ENCODE assay signal across 17 cellular contexts in genomic region chr5:173726848-173727557, GRCh38.
DNase-seq lines count a peak whose midpoint lies in the region; ATAC-seq, FAIRE-seq and TF ChIP-seq lines count a peak whose summit lies in the region.
"Had no signal": no experiment of that assay in that cellular context is flagged by ENCODE, and none has a peak within 500 bp of the region (broad histone marks: within the 10 kb centered on the region; RNA-seq: fewer than 3 reads in every experiment).

No MANE protein-coding gene starts in this region.

- no peak for TF ChIP-seq POLR2A in GM12878 (IDR thresholded peaks at IDR 0.05; ENCODE audit: low read depth, low read length)

- no peaks in the 10 kb centered on the region for H3K36me3 Mint-ChIP-seq in activated CD8-positive, alpha-beta T cell treated with anti-CD3 and anti-CD28 coated beads, Interleukin-2, amount 10 ng/mL, durations not matched to agents 7 days and 5 days (ENCODE audit: low read depth)

- H3K36me3 ChIP-seq in GM12878 (ENCODE audit: control insufficient read depth in 2 of 2, insufficient read depth in 2 of 2, low read length in 1 of 2) = no peaks in the 10 kb centered on the region

- no peaks in the 10 kb centered on the region for H3K4me1 Mint-ChIP-seq in stimulated activated naive CD8-positive, alpha-beta T cell treated with anti-CD3 and anti-CD28 coated beads, Interleukin-15, amount 100 ng/mL, for 72 hours
- no peaks in the 10 kb centered on the region for H3K4me1 Mint-ChIP-seq in activated CD8-positive, alpha-beta T cell treated with anti-CD3 and anti-CD28 coated beads, Interleukin-2, amount 10 ng/mL, durations not matched to agents 7 days and 5 days (ENCODE audit: low read depth)

- POLR2A ChIA-PET in GM12878 (lab: Charles Lee) = no interaction called here
- POLR2A ChIA-PET in activated CD8-positive, alpha-beta T cell treated with anti-CD3 and anti-CD28 coated beads, Interleukin-2, amount 10 ng/mL, durations not matched to agents 7 days and 5 days (lab: Charles Lee) = no interaction called here

- RAD21 ChIA-PET in GM12878 (lab: Charles Lee; ENCODE audit: unreplicated experiment) = interaction anchor here (0.7 to 1.2 kb wide), 2 partner anchors 97 to 597 kb away, joined by 4 read pairs; no protein-coding TSS in a partner anchor

- BruUV-seq in GM12878 (replicated peaks; lab: Mats Ljungman, UMichigan) = no TSS peak

- WGBS in GM12878 (ENCODE audit: insufficient coverage, insufficient replicate concordance, low lambda C conversion rate, missing lambda C conversion rate) = 44% methylated on average over 7 of the region's 7 CpGs

- H3K27ac ChIP-seq in GM12878 (ENCODE audit: control insufficient read depth, insufficient read depth) = no peak overlapping the region
- H3K27ac ChIP-seq: GM23248 had no signal

- FAIRE-seq in GM12878 (lab: Jason Lieb, UNC) = no peak
- FAIRE-seq: GM12892, HTR-8/SVneo had no signal

- H4K20me1 ChIP-seq in GM12878 (ENCODE audit: control insufficient read depth, insufficient read depth) = no peaks in the 10 kb centered on the region

- SMC1A ChIA-PET in GM12878 (lab: Charles Lee; ENCODE audit: uncharacterized antibody, unreplicated experiment) = interaction anchor here (0.8 to 1.6 kb wide), 7 partner anchors 9 to 182 kb away, joined by 3 to 4 read pairs (median 3); no protein-coding TSS in a partner anchor

- H3K4me3 ChIP-seq in GM12878 = no peak overlapping the region
- H3K4me3 ChIP-seq: GM23248 had no signal

- H3K27ac Mint-ChIP-seq in stimulated activated naive CD8-positive, alpha-beta T cell treated with anti-CD3 and anti-CD28 coated beads, Interleukin-15, amount 100 ng/mL, for 72 hours = peak overlapping the region in 1 of 2 donors; percentile 79
- no peak overlapping the region for H3K27ac Mint-ChIP-seq in activated CD8-positive, alpha-beta T cell treated with anti-CD3 and anti-CD28 coated beads, Interleukin-2, amount 10 ng/mL, durations not matched to agents 7 days and 5 days

- H3K4me2 ChIP-seq in GM12878 (ENCODE audit: control insufficient read depth, insufficient read depth) = no peak overlapping the region

- no peak overlapping the region for H3K9ac ChIP-seq in GM12878 (ENCODE audit: control insufficient read depth, insufficient read depth, low read length)
- H3K9ac ChIP-seq: GM23248 had no signal

- peaks cover 8% of the 10 kb centered on the region for H3K27me3 Mint-ChIP-seq in stimulated activated naive CD8-positive, alpha-beta T cell treated with anti-CD3 and anti-CD28 coated beads, Interleukin-15, amount 100 ng/mL, for 72 hours
- peaks cover 9% of the 10 kb centered on the region for H3K27me3 Mint-ChIP-seq in activated CD8-positive, alpha-beta T cell treated with anti-CD3 and anti-CD28 coated beads, Interleukin-2, amount 10 ng/mL, durations not matched to agents 7 days and 5 days (ENCODE audit: low read depth)

- CTCF ChIA-PET in GM12878 (lab: Yijun Ruan, JAX) = interaction anchor here (1.3 to 1.7 kb wide), 4 partner anchors 8 to 199 kb away, joined by 3 to 5 read pairs (median 3); no protein-coding TSS in a partner anchor
- CTCF ChIA-PET in activated CD8-positive, alpha-beta T cell treated with anti-CD3 and anti-CD28 coated beads, Interleukin-2, amount 10 ng/mL, durations not matched to agents 7 days and 5 days (lab: Charles Lee) = no interaction called here

- no peaks in the 10 kb centered on the region for H3K27me3 ChIP-seq in GM12878 (replicated peaks in 1 of 2; ENCODE audit: control insufficient read depth in 2 of 2, insufficient read depth in 2 of 2, low read length in 1 of 2)

- no peak for TF ChIP-seq RAD21 in GM12878 (IDR thresholded peaks at IDR 0.05; ENCODE audit: insufficient read depth, low read depth, low read length)

- TF ChIP-seq CTCF in GM12878 (IDR thresholded peaks at IDR 0.05 in 2 of 3, conservative IDR thresholded peaks at IDR 0.05 in 1 of 3; ENCODE audit: control insufficient read depth in 2 of 3, extremely low read depth in 1 of 3, insufficient read depth in 1 of 3, low read depth in 3 of 3, low read length in 3 of 3) = no peak

- intact Hi-C loops in GM12878 (cut with micrococcal nuclease; ENCODE audit: unreplicated experiment) = no loop called here

- no peak for TF ChIP-seq EP300 in GM12878 (IDR thresholded peaks at IDR 0.05; ENCODE audit: borderline replicate concordance in 1 of 2, control insufficient read depth in 1 of 2, low read depth in 2 of 2, low read length in 2 of 2)

- no peak overlapping the region for H2AFZ ChIP-seq in GM12878 (ENCODE audit: control insufficient read depth, low read depth, low read length)
- H2AFZ ChIP-seq: GM23248 had no signal

- no peaks in the 10 kb centered on the region for H3K79me2 ChIP-seq in GM12878 (ENCODE audit: control insufficient read depth, insufficient read depth, low read length)

- no peaks in the 10 kb centered on the region for H3K9me3 Mint-ChIP-seq in stimulated activated naive CD8-positive, alpha-beta T cell treated with anti-CD3 and anti-CD28 coated beads, Interleukin-15, amount 100 ng/mL, for 72 hours
- no peaks in the 10 kb centered on the region for H3K9me3 Mint-ChIP-seq in activated CD8-positive, alpha-beta T cell treated with anti-CD3 and anti-CD28 coated beads, Interleukin-2, amount 10 ng/mL, durations not matched to agents 7 days and 5 days (ENCODE audit: insufficient read depth)

- no peak overlapping the region for H3K4me3 Mint-ChIP-seq in stimulated activated naive CD8-positive, alpha-beta T cell treated with anti-CD3 and anti-CD28 coated beads, Interleukin-15, amount 100 ng/mL, for 72 hours
- H3K4me3 Mint-ChIP-seq in activated CD8-positive, alpha-beta T cell treated with anti-CD3 and anti-CD28 coated beads, Interleukin-2, amount 10 ng/mL, durations not matched to agents 7 days and 5 days = no peak overlapping the region

- in situ Hi-C loops in GM12878 (cut with MboI) = no loop called here

- no peaks in the 10 kb centered on the region for H3K9me3 ChIP-seq in GM12878 (replicated peaks; ENCODE audit: control insufficient read depth, insufficient read depth, low read length)

- DNase-seq in stimulated activated naive CD8-positive, alpha-beta T cell treated with anti-CD3 and anti-CD28 coated beads, Interleukin-15, Interleukin-2, amounts not matched to agents 100 U/mL and 50 U/mL, for 24 hours = no peak
- no peak for DNase-seq in stimulated activated naive CD8-positive, alpha-beta T cell treated with anti-CD3 and anti-CD28 coated beads, Interleukin-15, amount 100 ng/mL, for 72 hours
- DNase-seq in GM12878 (ENCODE audit: low read depth, low spot score) (no peak), foreskin melanocyte (peak; percentile 29), activated gamma-delta T cell (lab: John Stamatoyannopoulos, UW) (no peak), NCI-H1417 (lab: John Stamatoyannopoulos, UW) (no peak), DMS153 treated with DMSO at 0.1 percent for 48 hours (lab: John Stamatoyannopoulos, UW; ENCODE audit: unreplicated experiment) (no peak)
- no peak for DNase-seq in activated CD8-positive, alpha-beta T cell treated with anti-CD3 and anti-CD28 coated beads, Interleukin-2, amount 10 ng/mL, durations not matched to agents 7 days and 5 days
- DNase-seq: C1 segment of cervical spinal cord, GM23248, NCI-H1092, NCI-H1694 treated with DMSO at 0.1 percent for 48 hours, NCI-H345, NCI-H526 treated with DMSO at 0.1 percent for 48 hours had no signal

- no peaks in the 10 kb centered on the region for H3K4me1 ChIP-seq in GM12878 (ENCODE audit: control insufficient read depth, insufficient read depth, low read length)

- peak; percentile 41 for ATAC-seq in stimulated activated naive CD8-positive, alpha-beta T cell treated with anti-CD3 and anti-CD28 coated beads, Interleukin-15, Interleukin-2, amounts not matched to agents 100 U/mL and 50 U/mL, for 24 hours
- no peak for ATAC-seq in stimulated activated naive CD8-positive, alpha-beta T cell treated with anti-CD3 and anti-CD28 coated beads, Interleukin-15, amount 100 ng/mL, for 72 hours
- ATAC-seq in GM12878 = peak; percentile 34; the same call in 1 of the 3 replicates
- ATAC-seq in activated CD8-positive, alpha-beta T cell treated with anti-CD3 and anti-CD28 coated beads, Interleukin-2, amount 10 ng/mL, durations not matched to agents 7 days and 5 days = no peak
- ATAC-seq: HCT116 had no signal

TF ChIP-seq in GM12878, 131 proteins besides CTCF, POLR2A, EP300 and RAD21:
- TF ChIP-seq ZNF384 (IDR thresholded peaks at IDR 0.05; ENCODE audit: borderline replicate concordance, low read depth, low read length) (peak; percentile 25; the same call in 1 of the 2 replicates), PKNOX1 (IDR thresholded peaks at IDR 0.05) (peak; percentile 30; the same call in 1 of the 2 replicates), RFX5 (IDR thresholded peaks at IDR 0.05; ENCODE audit: low read depth, low read length) (no peak)

Comparison
In these comparisons a context has a peak if more than half of its experiments do, and no peak if none do; other contexts are left out.
1. ATAC-seq: peak in stimulated activated naive CD8-positive, alpha-beta T cell treated with anti-CD3 and anti-CD28 coated beads, Interleukin-15, Interleukin-2, amounts not matched to agents 100 U/mL and 50 U/mL, for 24 hours (single experiment) and GM12878 (single experiment); none in stimulated activated naive CD8-positive, alpha-beta T cell treated with anti-CD3 and anti-CD28 coated beads, Interleukin-15, amount 100 ng/mL, for 72 hours (single experiment) and activated CD8-positive, alpha-beta T cell treated with anti-CD3 and anti-CD28 coated beads, Interleukin-2, amount 10 ng/mL, durations not matched to agents 7 days and 5 days (single experiment).